26 cellular contexts compared by ENCODE assay signal in the genomic region with DNA sequence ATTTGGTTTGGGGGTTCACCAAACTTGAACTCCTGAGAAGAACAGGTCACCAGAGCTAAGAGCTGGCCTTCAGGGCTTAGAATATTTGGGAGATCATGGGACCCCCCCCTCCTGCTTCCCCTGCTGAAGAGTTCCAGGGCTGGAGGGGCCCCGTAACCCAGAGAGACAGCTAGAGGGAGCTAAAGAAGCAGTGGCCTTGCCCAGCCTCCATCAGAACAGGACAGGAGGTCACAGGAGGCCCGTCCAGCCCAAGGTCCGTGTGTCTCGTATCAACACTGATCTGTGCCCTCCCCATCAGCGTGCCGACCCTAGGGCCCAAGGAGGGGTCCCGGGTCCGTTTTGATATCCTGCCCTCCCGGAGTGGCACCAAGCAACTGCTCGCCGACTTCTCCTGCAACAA. TPM values are rescaled to one million over a fixed set of nuclear protein-coding genes. Genes with fewer than 3 reads are reported as not detected.
DNase-seq lines count a peak whose midpoint lies in the region; ATAC-seq, FAIRE-seq and TF ChIP-seq lines count a peak whose summit lies in the region.
"Had no signal": no experiment of that assay in that cellular context is flagged by ENCODE, and none has a peak within 500 bp of the region (broad histone marks: within the 10 kb centered on the region; RNA-seq: fewer than 3 reads in every experiment).

No MANE protein-coding gene starts in this region.

- no peak overlapping the region for H3K4ac ChIP-seq in H1 (replicated peaks; ENCODE audit: insufficient read length, low read depth, low read length)

- FAIRE-seq in H1 (lab: Jason Lieb, UNC) (no peak), GM19239 (lab: Jason Lieb, UNC) (no peak)

- H2BK120ac ChIP-seq in H1 (replicated peaks; ENCODE audit: low read depth, low read length), result no peak overlapping the region

- no peaks in the 10 kb centered on the region for H3F3A ChIP-seq in Loucy (ENCODE audit: low read depth)

- 89% methylated on average over 11 of the region's 11 CpGs; no CpG with 5 or more reads in 1 of the 2 experiments for WGBS in H1 (ENCODE audit: extremely low coverage in 1 of 2, insufficient coverage in 1 of 2, insufficient read length in 1 of 2, insufficient replicate concordance in 2 of 2, low coverage in 1 of 2, low lambda C conversion rate in 2 of 2, missing lambda C conversion rate in 1 of 2), 2 experiments

- H3K4me3 ChIP-seq in Loucy (ENCODE audit: low read length, poor library complexity, severe bottlenecking) (no peak overlapping the region), H1 (ENCODE audit: extremely low read depth in 1 of 4, insufficient read depth in 2 of 4, low read depth in 3 of 4, low read length in 4 of 4) (no peak overlapping the region), osteoblast (ENCODE audit: insufficient read depth, low read length) (no peak overlapping the region)
- H3K4me3 ChIP-seq: HAP-1 had no signal

- H3K23me2 ChIP-seq in H1 (ENCODE audit: low read depth, low read length), result no peaks in the 10 kb centered on the region

- H3K4me3 Mint-ChIP-seq in activated CD8-positive, alpha-beta T cell treated with anti-CD3 and anti-CD28 coated beads, Interleukin-2, amount 10 ng/mL, durations not matched to agents 7 days and 5 days, result no peak overlapping the region
- H3K4me3 Mint-ChIP-seq: CD8-positive, alpha-beta memory T cell; T-cell had no signal

- H2AFZ ChIP-seq in Loucy (ENCODE audit: low read length), result no peak overlapping the region
- H2AFZ ChIP-seq in H1 (ENCODE audit: low read length), result no peak overlapping the region
- no peak overlapping the region for H2AFZ ChIP-seq in osteoblast (ENCODE audit: low read length)

- peak; percentile 5 for TF ChIP-seq CTCF in GM10266 (IDR thresholded peaks at IDR 0.05; ENCODE audit: control insufficient read depth, insufficient read depth, low read depth, missing control alignments)
- TF ChIP-seq CTCF in Loucy (conservative IDR thresholded peaks at IDR 0.05; ENCODE audit: low read length), result 0 out of 2 replicates have a peak, but pooled peaks have one; percentile 12
- TF ChIP-seq CTCF in H1 (IDR thresholded peaks at IDR 0.05; ENCODE audit: control extremely low read depth in 1 of 3, insufficient read depth in 1 of 3, low read depth in 1 of 3, low read length in 3 of 3), result peak; percentile 24 to 45 (median 33); a peak in 2 of 4 replicates
- TF ChIP-seq CTCF in osteoblast (IDR thresholded peaks at IDR 0.05; ENCODE audit: extremely low read depth, low read depth, low read length), result no peak

- H3K27me3 Mint-ChIP-seq in activated CD8-positive, alpha-beta T cell treated with anti-CD3 and anti-CD28 coated beads, Interleukin-2, amount 10 ng/mL, durations not matched to agents 7 days and 5 days (ENCODE audit: low read depth), result peaks cover 2% of the 10 kb centered on the region

- H2BK5ac ChIP-seq in H1 (ENCODE audit: low read depth, low read length), result no peak overlapping the region

- no peak overlapping the region for H2BK12ac ChIP-seq in H1 (ENCODE audit: low read depth, low read length)

- H3K36me3 Mint-ChIP-seq in activated CD8-positive, alpha-beta T cell treated with anti-CD3 and anti-CD28 coated beads, Interleukin-2, amount 10 ng/mL, durations not matched to agents 7 days and 5 days (ENCODE audit: low read depth), result no peaks in the 10 kb centered on the region
- H3K36me3 Mint-ChIP-seq: CD14-positive monocyte; CD8-positive, alpha-beta memory T cell; T-cell had no signal

- H3K27ac ChIP-seq in H1 (ENCODE audit: low read depth, low read length) (no peak overlapping the region), osteoblast (ENCODE audit: low read depth, low read length) (no peak overlapping the region)

- peak in 1 of 2 experiments; percentile 22; a peak in 1 of 4 replicates for TF ChIP-seq RAD21 in H1 (IDR thresholded peaks at IDR 0.05 in 1 of 2, conservative IDR thresholded peaks at IDR 0.05 in 1 of 2; ENCODE audit: low read depth in 2 of 2, low read length in 2 of 2)

- no peak overlapping the region for H3K18ac ChIP-seq in H1 (ENCODE audit: extremely low read depth, low read length)

- H3K9ac ChIP-seq in Loucy (ENCODE audit: low read depth, low read length, poor library complexity, severe bottlenecking), result no peak overlapping the region
- no peak overlapping the region for H3K9ac ChIP-seq in H1 (replicated peaks in 1 of 4; ENCODE audit: extremely low read depth in 1 of 4, low read depth in 3 of 4, low read length in 3 of 4)

- POLR2A ChIA-PET in H1 (lab: Charles Lee; ENCODE audit: partially characterized antibody), result no interaction called here
- POLR2A ChIA-PET in activated CD8-positive, alpha-beta T cell treated with anti-CD3 and anti-CD28 coated beads, Interleukin-2, amount 10 ng/mL, durations not matched to agents 7 days and 5 days (lab: Charles Lee), result no interaction called here

- TF ChIP-seq POLR2A in H1 (IDR thresholded peaks at IDR 0.05; ENCODE audit: control extremely low read depth in 1 of 2, low read depth in 2 of 2, low read length in 2 of 2), result no peak

- no peak for ATAC-seq in activated CD8-positive, alpha-beta T cell treated with anti-CD3 and anti-CD28 coated beads, Interleukin-2, amount 10 ng/mL, durations not matched to agents 7 days and 5 days
- no peak for ATAC-seq in stimulated activated naive CD8-positive, alpha-beta T cell treated with anti-CD3 and anti-CD28 coated beads, Interleukin-15, Interleukin-2, amounts not matched to agents 100 U/mL and 50 U/mL, for 24 hours
- ATAC-seq: T-cell had no signal

- DNase-seq in GM10266 (ENCODE audit: extremely low spot score) (no peak), H1 (ENCODE audit: low read depth in 1 of 2, low spot score in 2 of 2) (no peak), osteoblast (ENCODE audit: insufficient read length, low spot score, missing footprints) (peak; percentile 62), GM19239 (ENCODE audit: insufficient read length, low spot score) (no peak)
- DNase-seq in activated CD8-positive, alpha-beta T cell treated with anti-CD3 and anti-CD28 coated beads, Interleukin-2, amount 10 ng/mL, durations not matched to agents 7 days and 5 days, result no peak
- no peak for DNase-seq in stimulated activated naive CD8-positive, alpha-beta T cell treated with anti-CD3 and anti-CD28 coated beads, Interleukin-15, Interleukin-2, amounts not matched to agents 100 U/mL and 50 U/mL, for 24 hours
- DNase-seq: CD8-positive, alpha-beta memory T cell; DMS 273 treated with DMSO at 0.1 percent for 48 hours; DMS79; GF-D8; Kasumi-1; NCI-H2029; NCI-H446 treated with DMSO at 0.1 percent for 48 hours; NCI-H526; NCI-H82; NK-92 treated with Interleukin-12 subunit alpha and Interleukin-12 subunit beta, amount 100 ng/mL, for 24 hours; Right ventricle myocardium superior; RPMI8226; T-cell had no signal

- no peaks in the 10 kb centered on the region for H3K4me1 ChIP-seq in Loucy (ENCODE audit: insufficient read depth, low read length, poor library complexity, severe bottlenecking)
- no peaks in the 10 kb centered on the region for H3K4me1 ChIP-seq in H1 (replicated peaks in 1 of 4; ENCODE audit: control insufficient read depth in 3 of 4, insufficient read depth in 4 of 4, low read length in 3 of 4)
- no peaks in the 10 kb centered on the region for H3K4me1 ChIP-seq in osteoblast (ENCODE audit: insufficient read depth, low read length)
- H3K4me1 ChIP-seq: HAP-1 had no signal

- TF ChIP-seq EP300 in H1 (IDR thresholded peaks at IDR 0.05; ENCODE audit: borderline replicate concordance in 1 of 2, low read depth in 2 of 2, low read length in 2 of 2), result no peak

- H3K27me3 ChIP-seq in Loucy (ENCODE audit: insufficient read depth, low read length, poor library complexity, severe bottlenecking), result no peaks in the 10 kb centered on the region
- no peaks in the 10 kb centered on the region for H3K27me3 ChIP-seq in H1 (replicated peaks in 1 of 4; ENCODE audit: control insufficient read depth in 3 of 4, extremely low read depth in 1 of 4, insufficient read depth in 3 of 4, low read length in 3 of 4)
- H3K27me3 ChIP-seq in osteoblast (ENCODE audit: insufficient read depth, low read length), result peaks cover 6% of the 10 kb centered on the region

- no peak overlapping the region for H3K14ac ChIP-seq in H1 (ENCODE audit: insufficient read length)

- H3K56ac ChIP-seq in H1 (replicated peaks; ENCODE audit: insufficient read length, low read depth, low read length), result no peak overlapping the region

- no peak overlapping the region for H3K23ac ChIP-seq in H1 (ENCODE audit: insufficient read length)

- H3K9me3 ChIP-seq in Loucy (ENCODE audit: insufficient read depth, low read depth, low read length) (no peaks in the 10 kb centered on the region), H1 (ENCODE audit: insufficient read depth in 2 of 2, low read depth in 1 of 2, low read length in 1 of 2) (no peaks in the 10 kb centered on the region), osteoblast (ENCODE audit: low read depth, low read length) (no peaks in the 10 kb centered on the region)
- H3K9me3 ChIP-seq: HAP-1 had no signal

- CTCF ChIA-PET in H1 (lab: Charles Lee; ENCODE audit: partially characterized antibody), result interaction anchor here (0.5 to 4.6 kb wide), 15 partner anchors 9 to 195 kb away, joined by 3 to 31 read pairs (median 3); no protein-coding TSS in a partner anchor
- CTCF ChIA-PET in activated CD8-positive, alpha-beta T cell treated with anti-CD3 and anti-CD28 coated beads, Interleukin-2, amount 10 ng/mL, durations not matched to agents 7 days and 5 days (lab: Charles Lee), result no interaction called here

- H3K9me2 ChIP-seq in Loucy (replicated peaks; ENCODE audit: low read depth, low read length), result no peaks in the 10 kb centered on the region

- H3K79me1 ChIP-seq in H1 (ENCODE audit: low read depth, low read length), result no peaks in the 10 kb centered on the region

- no peak overlapping the region for H4K91ac ChIP-seq in H1 (replicated peaks; ENCODE audit: insufficient read length, low read length)

- H4K20me1 ChIP-seq in Loucy (ENCODE audit: insufficient read depth, low read length, poor library complexity, severe bottlenecking), result no peaks in the 10 kb centered on the region
- H4K20me1 ChIP-seq in H1 (replicated peaks in 1 of 2; ENCODE audit: control insufficient read depth in 1 of 2, insufficient read depth in 2 of 2, low read length in 2 of 2), result no peaks in the 10 kb centered on the region
- no peaks in the 10 kb centered on the region for H4K20me1 ChIP-seq in osteoblast (ENCODE audit: insufficient read depth, low read length)

- H3K79me2 ChIP-seq in Loucy (ENCODE audit: insufficient read depth, low read length) (no peaks in the 10 kb centered on the region), H1 (ENCODE audit: control insufficient read depth in 1 of 2, insufficient read depth in 2 of 2, low read length in 2 of 2) (no peaks in the 10 kb centered on the region), osteoblast (ENCODE audit: insufficient read depth, low read length) (no peaks in the 10 kb centered on the region)

- H4K8ac ChIP-seq in H1 (ENCODE audit: extremely low read depth, insufficient read depth, low read length), result no peak overlapping the region

- no peak overlapping the region for H2BK15ac ChIP-seq in H1 (ENCODE audit: low read length)

- no peak overlapping the region for H3K4me2 ChIP-seq in Loucy (ENCODE audit: low read depth, low read length, poor library complexity, severe bottlenecking)
- no peak overlapping the region for H3K4me2 ChIP-seq in H1 (ENCODE audit: insufficient read depth in 1 of 2, low read depth in 2 of 2, low read length in 2 of 2)
- no peak overlapping the region for H3K4me2 ChIP-seq in osteoblast (ENCODE audit: insufficient read depth, low read length)

- no peak overlapping the region for H2AK5ac ChIP-seq in H1 (ENCODE audit: low read depth, low read length)

- H3K9me3 Mint-ChIP-seq in activated CD8-positive, alpha-beta T cell treated with anti-CD3 and anti-CD28 coated beads, Interleukin-2, amount 10 ng/mL, durations not matched to agents 7 days and 5 days (ENCODE audit: insufficient read depth), result no peaks in the 10 kb centered on the region
- H3K9me3 Mint-ChIP-seq: T-cell had no signal

- H4K5ac ChIP-seq in H1 (ENCODE audit: insufficient read length, low read depth, low read length), result no peak overlapping the region

- H2BK20ac ChIP-seq in H1 (ENCODE audit: low read length), result no peak overlapping the region

- no peaks in the 10 kb centered on the region for H3K4me1 Mint-ChIP-seq in activated CD8-positive, alpha-beta T cell treated with anti-CD3 and anti-CD28 coated beads, Interleukin-2, amount 10 ng/mL, durations not matched to agents 7 days and 5 days (ENCODE audit: low read depth)
- H3K4me1 Mint-ChIP-seq: CD8-positive, alpha-beta memory T cell; T-cell had no signal

- H3K27ac Mint-ChIP-seq in activated CD8-positive, alpha-beta T cell treated with anti-CD3 and anti-CD28 coated beads, Interleukin-2, amount 10 ng/mL, durations not matched to agents 7 days and 5 days, result no peak overlapping the region
- H3K27ac Mint-ChIP-seq: CD8-positive, alpha-beta memory T cell; T-cell had no signal

- H3K36me3 ChIP-seq in Loucy (ENCODE audit: insufficient read depth, low read length) (no peaks in the 10 kb centered on the region), H1 (ENCODE audit: control insufficient read depth in 2 of 4, insufficient read depth in 4 of 4, low read length in 3 of 4) (no peaks in the 10 kb centered on the region), osteoblast (ENCODE audit: insufficient read depth, low read length) (no peaks in the 10 kb centered on the region)
- H3K36me3 ChIP-seq: HAP-1 had no signal

RNA-seq across cellular contexts. Expression of gene TGM6, which starts 40.6 kb away (rescaled TPM):
- total RNA-seq in H1 (2021; fragmentation: NEBNext Ultra II Directional; extraction: Animal tissue kit (Norgen Biotek cat#: 25700)), result not detected in 2 replicates
- polyA plus RNA-seq in H1 (2011; rRNA removed), result 0.03 and 0.16 TPM in 2 replicates
- not detected for polyA plus RNA-seq in H1 (2011; cell fraction: cytosol; rRNA removed)
- 0.11 TPM for polyA plus RNA-seq in H1 (2011; cell fraction: nucleus; rRNA removed)
- not detected in 4 replicates for polyA plus RNA-seq in H1 (2012, experiment 1 of 2)
- polyA plus RNA-seq in H1 (2012, experiment 2 of 2), result not detected
- polyA plus RNA-seq in H1 (2013, experiment 1 of 2), result not detected
- polyA plus RNA-seq in H1 (2013, experiment 2 of 2), result not detected
- not detected in 2 replicates for polyA minus RNA-seq in H1 (2011; rRNA and poly(A)+ RNA removed)
- not detected for polyA minus RNA-seq in H1 (2011; cell fraction: cytosol; rRNA and poly(A)+ RNA removed)
- not detected for polyA minus RNA-seq in H1 (2011; cell fraction: nucleus; rRNA and poly(A)+ RNA removed)
- total RNA-seq in osteoblast, result not detected in 2 replicates
- total RNA-seq in activated CD8-positive, alpha-beta T cell treated with anti-CD3 and anti-CD28 coated beads, Interleukin-2, amount 10 ng/mL, durations not matched to agents 7 days and 5 days, result not detected
- total RNA-seq: A673; CD8-positive, alpha-beta memory T cell; MCF 10A; Right ventricle myocardium superior; SK-MEL-5; T-cell; T-helper 2 cell treated with Interferon-gamma antibody and Interleukin-4, amounts not matched to agents 100 ng/mL and 5 ng/mL, for 36 hours had no signal
- polyA plus RNA-seq: CD14-positive monocyte; CD8-positive, alpha-beta memory T cell had no signal

RNA-seq across cellular contexts. Expression of gene TGM3, which starts 44.3 kb away (rescaled TPM):
- total RNA-seq in H1 (2021; fragmentation: NEBNext Ultra II Directional; extraction: Animal tissue kit (Norgen Biotek cat#: 25700)), result not detected in 2 replicates
- 0.08 and 0.12 TPM in 2 replicates for polyA plus RNA-seq in H1 (2011; rRNA removed)
- polyA plus RNA-seq in H1 (2011; cell fraction: cytosol; rRNA removed), result 0.14 TPM
- polyA plus RNA-seq in H1 (2011; cell fraction: nucleus; rRNA removed), result 0.13 TPM
- polyA plus RNA-seq in H1 (2012, experiment 1 of 2), result 0.07 to 0.15 TPM in 2 of 4 replicates, not detected in the others
- 0.08 TPM for polyA plus RNA-seq in H1 (2012, experiment 2 of 2)
- polyA plus RNA-seq in H1 (2013, experiment 1 of 2), result 0.08 TPM
- 0.06 TPM for polyA plus RNA-seq in H1 (2013, experiment 2 of 2)
- polyA minus RNA-seq in H1 (2011; rRNA and poly(A)+ RNA removed), result 0.05 and 0.79 TPM in 2 replicates
- not detected for polyA minus RNA-seq in H1 (2011; cell fraction: cytosol; rRNA and poly(A)+ RNA removed)
- not detected for polyA minus RNA-seq in H1 (2011; cell fraction: nucleus; rRNA and poly(A)+ RNA removed)
- total RNA-seq in osteoblast, result not detected in 2 replicates
- total RNA-seq in activated CD8-positive, alpha-beta T cell treated with anti-CD3 and anti-CD28 coated beads, Interleukin-2, amount 10 ng/mL, durations not matched to agents 7 days and 5 days, result not detected
- total RNA-seq: CD8-positive, alpha-beta memory T cell; MCF 10A; Right ventricle myocardium superior; SK-MEL-5; T-cell; T-helper 2 cell treated with Interferon-gamma antibody and Interleukin-4, amounts not matched to agents 100 ng/mL and 5 ng/mL, for 36 hours had no signal
- polyA plus RNA-seq: CD14-positive monocyte; CD8-positive, alpha-beta memory T cell had no signal
